In the genomic region with DNA sequence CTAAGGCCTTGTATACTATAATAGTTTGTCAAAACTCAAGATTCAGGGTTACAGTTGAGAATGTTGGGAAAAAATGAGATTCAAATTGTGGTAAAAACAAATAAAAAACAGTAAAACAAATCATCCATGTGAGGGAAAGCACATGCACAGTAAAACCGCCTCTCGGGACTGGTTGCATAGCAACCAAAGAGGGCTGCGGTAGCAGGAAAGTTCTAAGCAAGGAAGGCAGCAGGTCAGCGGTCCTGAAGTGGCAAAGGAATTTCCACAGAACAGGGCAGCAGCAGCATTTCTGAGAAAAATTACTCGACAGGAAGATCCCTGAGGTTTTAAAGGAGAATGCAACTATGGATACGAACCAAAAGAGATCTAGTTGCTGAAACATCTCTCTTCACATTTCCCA, we compare ENCODE assay signal across 15 cellular contexts.
DNase-seq lines count a peak whose midpoint lies in the region; ATAC-seq, FAIRE-seq and TF ChIP-seq lines count a peak whose summit lies in the region.
"Had no signal": no experiment of that assay in that cellular context is flagged by ENCODE, and none has a peak within 500 bp of the region (broad histone marks: within the 10 kb centered on the region; RNA-seq: fewer than 3 reads in every experiment).

No MANE protein-coding gene starts in this region.

- TF ChIP-seq EP300 in H1 (IDR thresholded peaks at IDR 0.05; ENCODE audit: borderline replicate concordance in 1 of 2, low read depth in 2 of 2, low read length in 2 of 2): no peak

- intact Hi-C loops in left lung (cut with DNase I): no loop called here
- intact Hi-C loops in activated naive CD4-positive, alpha-beta T cell treated with anti-CD3 and anti-CD28 coated beads for 36 hours (cut with micrococcal nuclease): no loop called here

- H4K8ac ChIP-seq in H1 (ENCODE audit: extremely low read depth, insufficient read depth, low read length): no peak overlapping the region

- H3K27ac ChIP-seq in H1 (ENCODE audit: low read depth, low read length) (no peak overlapping the region), left lung (no peak overlapping the region)
- H3K27ac ChIP-seq: adrenal gland, skin epidermis had no signal

- H3K9me3 ChIP-seq in H1 (ENCODE audit: insufficient read depth in 2 of 2, low read depth in 1 of 2, low read length in 1 of 2): no peaks in the 10 kb centered on the region
- H3K9me3 ChIP-seq in left lung: no peaks in the 10 kb centered on the region
- H3K9me3 ChIP-seq: adrenal gland had no signal

- no peak overlapping the region for H2AK5ac ChIP-seq in H1 (ENCODE audit: low read depth, low read length)

- no peak for TF ChIP-seq POLR2A in H1 (IDR thresholded peaks at IDR 0.05; ENCODE audit: control extremely low read depth in 1 of 2, low read depth in 2 of 2, low read length in 2 of 2)

- no peak overlapping the region for H2BK120ac ChIP-seq in H1 (replicated peaks; ENCODE audit: low read depth, low read length)

- H3K4me1 ChIP-seq in H1 (replicated peaks in 1 of 4; ENCODE audit: control insufficient read depth in 3 of 4, insufficient read depth in 4 of 4, low read length in 3 of 4): no peaks in the 10 kb centered on the region
- no peaks in the 10 kb centered on the region for H3K4me1 ChIP-seq in left lung
- H3K4me1 ChIP-seq: adrenal gland had no signal

- no peak overlapping the region for H4K91ac ChIP-seq in H1 (replicated peaks; ENCODE audit: insufficient read length, low read length)

- H3K27me3 ChIP-seq in H7 (ENCODE audit: control insufficient read depth, insufficient read depth, low read length) (no peaks in the 10 kb centered on the region), H1 (replicated peaks in 1 of 4; ENCODE audit: control insufficient read depth in 3 of 4, extremely low read depth in 1 of 4, insufficient read depth in 3 of 4, low read length in 3 of 4) (no peaks in the 10 kb centered on the region), left lung (no peaks in the 10 kb centered on the region)
- H3K27me3 ChIP-seq: adrenal gland had no signal

- no peak overlapping the region for H3K4ac ChIP-seq in H1 (replicated peaks; ENCODE audit: insufficient read length, low read depth, low read length)

- CTCF ChIA-PET in H1 (lab: Charles Lee; ENCODE audit: partially characterized antibody): interaction anchor here (1.5 to 6.2 kb wide), 2 partner anchors 280 to 299 kb away, joined by 3 to 26 read pairs; no protein-coding TSS in a partner anchor
- CTCF ChIA-PET in activated naive CD4-positive, alpha-beta T cell treated with anti-CD3 and anti-CD28 coated beads for 36 hours (lab: Charles Lee): no interaction called here

- H2BK15ac ChIP-seq in H1 (ENCODE audit: low read length): no peak overlapping the region

- no peak overlapping the region for H2AFZ ChIP-seq in H1 (ENCODE audit: low read length)

- DNase-seq in AG08395 (ENCODE audit: low spot score) (peak; percentile 43), H7 (peak; percentile 49), H1 (ENCODE audit: low read depth in 1 of 2, low spot score in 2 of 2) (no peak), left lung (peak in 1 of 2 donors; percentile 52), NCI-H446 (lab: John Stamatoyannopoulos, UW) (no peak), occipital lobe (lab: John Stamatoyannopoulos, UW) (no peak)
- DNase-seq in activated naive CD4-positive, alpha-beta T cell treated with anti-CD3 and anti-CD28 coated beads for 36 hours: no peak
- DNase-seq: adrenal gland; C1 segment of cervical spinal cord; effector memory CD8-positive, alpha-beta T cell; NCI-H1694 treated with DMSO at 0.1 percent for 48 hours; PC-3; T1000 had no signal

- no peaks in the 10 kb centered on the region for H3K79me2 ChIP-seq in H1 (ENCODE audit: control insufficient read depth in 1 of 2, insufficient read depth in 2 of 2, low read length in 2 of 2)

- H3K56ac ChIP-seq in H1 (replicated peaks; ENCODE audit: insufficient read length, low read depth, low read length): no peak overlapping the region

- H3K23ac ChIP-seq in H1 (ENCODE audit: insufficient read length): no peak overlapping the region

- no peak for FAIRE-seq in H1 (lab: Jason Lieb, UNC)

- no peak overlapping the region for H3K9ac ChIP-seq in H1 (replicated peaks in 1 of 4; ENCODE audit: extremely low read depth in 1 of 4, low read depth in 3 of 4, low read length in 3 of 4)

- H3K4me2 ChIP-seq in H1 (ENCODE audit: insufficient read depth in 1 of 2, low read depth in 2 of 2, low read length in 2 of 2): no peak overlapping the region

- H4K20me1 ChIP-seq in H1 (replicated peaks in 1 of 2; ENCODE audit: control insufficient read depth in 1 of 2, insufficient read depth in 2 of 2, low read length in 2 of 2): no peaks in the 10 kb centered on the region

- no peaks in the 10 kb centered on the region for H3K23me2 ChIP-seq in H1 (ENCODE audit: low read depth, low read length)

- 62% methylated on average over 6 of the region's 6 CpGs; no CpG with 5 or more reads in 1 of the 2 experiments for WGBS in H1 (ENCODE audit: extremely low coverage in 1 of 2, insufficient coverage in 1 of 2, insufficient read length in 1 of 2, insufficient replicate concordance in 2 of 2, low coverage in 1 of 2, low lambda C conversion rate in 2 of 2, missing lambda C conversion rate in 1 of 2), 2 experiments

- no peak overlapping the region for H2BK5ac ChIP-seq in H1 (ENCODE audit: low read depth, low read length)

- H3K4me3 ChIP-seq in H7 (ENCODE audit: insufficient read depth, low read depth, low read length) (no peak overlapping the region), H1 (ENCODE audit: extremely low read depth in 1 of 4, insufficient read depth in 2 of 4, low read depth in 3 of 4, low read length in 4 of 4) (no peak overlapping the region), left lung (no peak overlapping the region)
- H3K4me3 ChIP-seq: adrenal gland, skin epidermis had no signal

- H4K5ac ChIP-seq in H1 (ENCODE audit: insufficient read length, low read depth, low read length): no peak overlapping the region

- H3K18ac ChIP-seq in H1 (ENCODE audit: extremely low read depth, low read length): no peak overlapping the region

- H3K27me3 Mint-ChIP-seq in activated naive CD4-positive, alpha-beta T cell treated with anti-CD3 and anti-CD28 coated beads for 36 hours (ENCODE audit: low read depth): peaks cover 7% of the 10 kb centered on the region

- H3K14ac ChIP-seq in H1 (ENCODE audit: insufficient read length): no peak overlapping the region

- no peak overlapping the region for H3K27ac Mint-ChIP-seq in activated naive CD4-positive, alpha-beta T cell treated with anti-CD3 and anti-CD28 coated beads for 36 hours
- H3K27ac Mint-ChIP-seq: effector memory CD8-positive, alpha-beta T cell had no signal

- 0 out of 4 replicates have a peak, but pooled peaks of 1 of the 2 experiments have one; percentile 2 for TF ChIP-seq RAD21 in H1 (IDR thresholded peaks at IDR 0.05 in 1 of 2, conservative IDR thresholded peaks at IDR 0.05 in 1 of 2; ENCODE audit: low read depth in 2 of 2, low read length in 2 of 2)

- peaks cover 1% of the 10 kb centered on the region for H3K4me1 Mint-ChIP-seq in activated naive CD4-positive, alpha-beta T cell treated with anti-CD3 and anti-CD28 coated beads for 36 hours (ENCODE audit: low read depth)

- ATAC-seq in left lung (peak; percentile 91), HG03095 (IDR thresholded peaks at IDR 0.05; ENCODE audit: unreplicated experiment) (no peak)
- ATAC-seq: effector memory CD8-positive, alpha-beta T cell; PC-3 had no signal

- no peaks in the 10 kb centered on the region for H3K79me1 ChIP-seq in H1 (ENCODE audit: low read depth, low read length)

- H3K36me3 Mint-ChIP-seq in activated naive CD4-positive, alpha-beta T cell treated with anti-CD3 and anti-CD28 coated beads for 36 hours (ENCODE audit: low read depth): no peaks in the 10 kb centered on the region

- no peak overlapping the region for H3K4me3 Mint-ChIP-seq in activated naive CD4-positive, alpha-beta T cell treated with anti-CD3 and anti-CD28 coated beads for 36 hours
- H3K4me3 Mint-ChIP-seq: effector memory CD8-positive, alpha-beta T cell had no signal

- TF ChIP-seq CTCF in H1 (IDR thresholded peaks at IDR 0.05; ENCODE audit: control extremely low read depth in 1 of 3, insufficient read depth in 1 of 3, low read depth in 1 of 3, low read length in 3 of 3) (no peak), left lung (IDR thresholded peaks at IDR 0.05) (no peak)

- H3K36me3 ChIP-seq in H7 (replicated peaks; ENCODE audit: control insufficient read depth, insufficient read depth, low read length): no peaks in the 10 kb centered on the region
- H3K36me3 ChIP-seq in H1 (ENCODE audit: control insufficient read depth in 2 of 4, insufficient read depth in 4 of 4, low read length in 3 of 4): no peaks in the 10 kb centered on the region
- no peaks in the 10 kb centered on the region for H3K36me3 ChIP-seq in left lung
- H3K36me3 ChIP-seq: adrenal gland had no signal

- H2BK20ac ChIP-seq in H1 (ENCODE audit: low read length): no peak overlapping the region

- POLR2A ChIA-PET in H1 (lab: Charles Lee; ENCODE audit: partially characterized antibody): no interaction called here

- H2BK12ac ChIP-seq in H1 (ENCODE audit: low read depth, low read length): no peak overlapping the region

- H3K9me3 Mint-ChIP-seq in activated naive CD4-positive, alpha-beta T cell treated with anti-CD3 and anti-CD28 coated beads for 36 hours: no peaks in the 10 kb centered on the region
- H3K9me3 Mint-ChIP-seq: effector memory CD8-positive, alpha-beta T cell had no signal

TF ChIP-seq in H1, 55 proteins besides CTCF, POLR2A, EP300 and RAD21:
- TF ChIP-seq, protein P1, sequence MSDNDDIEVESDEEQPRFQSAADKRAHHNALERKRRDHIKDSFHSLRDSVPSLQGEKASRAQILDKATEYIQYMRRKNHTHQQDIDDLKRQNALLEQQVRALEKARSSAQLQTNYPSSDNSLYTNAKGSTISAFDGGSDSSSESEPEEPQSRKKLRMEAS (IDR thresholded peaks at IDR 0.05): peak; percentile 22; the same call in 1 of the 2 replicates
- TF ChIP-seq HDAC2 (IDR thresholded peaks at IDR 0.05; ENCODE audit: borderline replicate concordance in 1 of 2, low read depth in 2 of 2, low read length in 2 of 2): no peak

Comparison
In these comparisons a context has a peak if more than half of its experiments do, and no peak if none do; other contexts are left out.
1. DNase-seq: peak in AG08395 (single experiment) and H7 (single experiment); none in H1 (0 of 2), activated naive CD4-positive, alpha-beta T cell treated with anti-CD3 and anti-CD28 coated beads for 36 hours (single experiment), NCI-H446 (0 of 2) and occipital lobe (single experiment).